11 cellular contexts compared by ENCODE assay signal in genomic region chr14:100030441-100031153, GRCh38. TPM values are rescaled to one million over a fixed set of nuclear protein-coding genes. Genes with fewer than 3 reads are reported as not detected.
A peak's percentile ranks its signal among the peaks of the same experiment; 100 is the strongest.
DNase-seq lines count a peak whose midpoint lies in the region; ATAC-seq lines count a peak whose summit lies in the region.
"Had no signal": no experiment of that assay in that cellular context is flagged by ENCODE, and none has a peak within 500 bp of the region (broad histone marks: within the 10 kb centered on the region; RNA-seq: fewer than 3 reads in every experiment).

No MANE protein-coding gene starts in this region.

- H3K27ac ChIP-seq in mesodermal cell (ENCODE audit: low read depth, low read length, severe bottlenecking) (peak overlapping the region; percentile 91), aorta (ENCODE audit: low read depth in 1 of 2, low read length in 2 of 2) (peak overlapping the region in 1 of 2 donors; percentile 12)

- no peaks in the 10 kb centered on the region for H3K27me3 ChIP-seq in aorta (ENCODE audit: control insufficient read depth in 1 of 2, insufficient read depth in 2 of 2, low read length in 1 of 2)

- DNase-seq in ACHN (peak; percentile 34), LoVo (ENCODE audit: low spot score) (peak; percentile 22), dermis blood vessel endothelial cell (peak; percentile 40), aorta (no peak)
- DNase-seq: activated naive CD4-positive, alpha-beta T cell; NCI-H526 treated with DMSO at 0.1 percent for 48 hours; posterior cingulate gyrus had no signal

- H3K9me3 ChIP-seq in mesodermal cell (ENCODE audit: control insufficient read depth, low read length) (no peaks in the 10 kb centered on the region), aorta (ENCODE audit: control insufficient read depth, low read length) (no peaks in the 10 kb centered on the region)

- H3K4me1 ChIP-seq in mesodermal cell (ENCODE audit: control insufficient read depth, insufficient read depth, low read length, poor library complexity, severe bottlenecking) (peaks cover 34% of the 10 kb centered on the region), aorta (ENCODE audit: control insufficient read depth in 1 of 2, insufficient read depth in 2 of 2, low read length in 2 of 2) (no peaks in the 10 kb centered on the region)

- no peak for ATAC-seq in aorta (ENCODE audit: low FRiP score)
- ATAC-seq in GM18498 (IDR thresholded peaks at IDR 0.05; ENCODE audit: unreplicated experiment) = no peak
- no peak for ATAC-seq in GM21576 (IDR thresholded peaks at IDR 0.05; ENCODE audit: unreplicated experiment)
- ATAC-seq in GM21528 (IDR thresholded peaks at IDR 0.05; ENCODE audit: low FRiP score, unreplicated experiment) = no peak

- H3K36me3 ChIP-seq in mesodermal cell (ENCODE audit: control insufficient read depth, insufficient read depth, low read length) (no peaks in the 10 kb centered on the region), aorta (ENCODE audit: control insufficient read depth in 1 of 2, insufficient read depth in 2 of 2, low read length in 1 of 2) (no peaks in the 10 kb centered on the region)

- intact Hi-C loops in aorta (cut with DNase I) = no loop called here

- 90 to 91% methylated on average over 6 of the region's 7 CpGs for WGBS in mesodermal cell (ENCODE audit: insufficient coverage in 2 of 2), 2 experiments
- 79 to 80% methylated on average over 7 of the region's 7 CpGs for WGBS in aorta, 2 donors

- in situ Hi-C loops in ACHN (cut with HindIII; ENCODE audit: low pct_ligation_motif_present, low pct_unique_long_range_greater_than_20kb, low sequenced_read_pairs) = no loop called here

- H3K4me3 ChIP-seq in mesodermal cell (ENCODE audit: extremely low read depth, insufficient read depth, low read length, poor library complexity, severe bottlenecking) = no peak overlapping the region
- H3K4me3 ChIP-seq in aorta (ENCODE audit: low read length in 2 of 2) = no peak overlapping the region

RNA-seq across cellular contexts. Expression of gene EVL, which starts 34.6 kb away (rescaled TPM):
- total RNA-seq in dermis blood vessel endothelial cell = 7.7 and 12.9 TPM in 2 replicates
- 91.1 TPM for polyA plus RNA-seq in mesodermal cell (2013, experiment 1 of 2)
- 91.0 TPM for polyA plus RNA-seq in mesodermal cell (2013, experiment 2 of 2)
- total RNA-seq in aorta = 100 to 1,000 TPM in 1 of 2 donors, 10 to 100 TPM in 1; 34.2 to 133 TPM
- 10 to 100 TPM; 21.3 to 77.2 TPM for polyA plus RNA-seq in aorta

Comparison
In these comparisons a context has a peak if more than half of its experiments do, and no peak if none do; other contexts are left out.
1. DNase-seq: peak in ACHN (single experiment), LoVo (single experiment) and dermis blood vessel endothelial cell (single experiment); none in aorta (0 of 2).